In genomic region chr3:129701161-129701560, GRCh38 we compare ENCODE assay signal across 25 cellular contexts.
"Had no signal": no experiment of that assay in that cellular context is flagged by ENCODE, and none has a peak within 500 bp of the region (broad histone marks: within the 10 kb centered on the region; RNA-seq: fewer than 3 reads in every experiment).

No MANE protein-coding gene starts in this region.

- DNase-seq: activated CD4-positive, alpha-beta memory T cell treated with anti-CD3 and anti-CD28 coated beads, Interleukin-2, amount 10 ng/mL, durations not matched to agents 7 days and 5 days; activated CD4-positive, alpha-beta T cell treated with anti-CD3 and anti-CD28 coated beads for 1 hour; activated CD4-positive, alpha-beta T cell treated with anti-CD3 and anti-CD28 coated beads, Interleukin-2, amount 10 ng/mL, durations not matched to agents 7 days and 5 days; activated CD8-positive, alpha-beta memory T cell treated with anti-CD3 and anti-CD28 coated beads, Interleukin-2, amount 50 U/mL, for 48 hours; activated gamma-delta T cell; activated naive CD4-positive, alpha-beta T cell treated with anti-CD3 and anti-CD28 coated beads, Interleukin-2, amount 10 ng/mL, durations not matched to agents 7 days and 5 days; activated naive CD8-positive, alpha-beta T cell treated with anti-CD3 and anti-CD28 coated beads, Interleukin-2, amount 10 ng/mL, durations not matched to agents 7 days and 5 days; activated T-cell treated with anti-CD3 and anti-CD28 coated beads, Interleukin-2, amount 50 U/mL, for 24 hours; brain microvascular endothelial cell; cortex of kidney; effector memory CD8-positive, alpha-beta T cell; midbrain; naive thymus-derived CD4-positive, alpha-beta T cell; right cardiac atrium; stimulated activated CD4-positive, alpha-beta T cell treated with anti-CD3 and anti-CD28 coated beads, Interleukin-15, amount 100 ng/mL, for 24 hours; stimulated activated CD4-positive, alpha-beta T cell treated with anti-CD3 and anti-CD28 coated beads, Interleukin-2, amount 100 ng/mL, for 24 hours; stimulated activated naive B cell treated with anti-CD40 and anti-IgM and Interleukin-4, amounts not matched to agents 10 μg/mL and 1 μg/mL and 100 μg/mL, for 72 hours; stomach; T-helper 9 cell; thyroid gland; upper lobe of right lung; WERI-Rb-1 had no signal

- H3K9me3 ChIP-seq: ascending aorta, gastroesophageal sphincter, thyroid gland, upper lobe of right lung had no signal

- H3K27me3 ChIP-seq: ascending aorta, brain microvascular endothelial cell, gastroesophageal sphincter, hepatocyte, stomach, thyroid gland, upper lobe of right lung had no signal

- H3K4me3 ChIP-seq: ascending aorta, gastroesophageal sphincter, hepatocyte, stomach, thyroid gland, upper lobe of right lung had no signal

- ATAC-seq: effector memory CD8-positive, alpha-beta T cell; gastroesophageal sphincter; naive thymus-derived CD4-positive, alpha-beta T cell; right cardiac atrium; stimulated activated naive B cell treated with anti-CD40 and anti-IgM and Interleukin-4, amounts not matched to agents 10 μg/mL and 1 μg/mL and 100 μg/mL, for 72 hours; upper lobe of right lung had no signal

- H3K27ac ChIP-seq: ascending aorta, brain microvascular endothelial cell, gastroesophageal sphincter, hepatocyte, stomach, thyroid gland, upper lobe of right lung, WERI-Rb-1 had no signal

- H3K4me1 ChIP-seq: ascending aorta, gastroesophageal sphincter, stomach, thyroid gland, upper lobe of right lung had no signal

- H3K36me3 ChIP-seq: ascending aorta, brain microvascular endothelial cell, gastroesophageal sphincter, stomach, thyroid gland, upper lobe of right lung, WERI-Rb-1 had no signal
